In genomic region chr3:184592411-184593200, GRCh38 we compare ENCODE assay signal across 15 cellular contexts. TPM values are rescaled to one million over a fixed set of nuclear protein-coding genes. Genes with fewer than 3 reads are reported as not detected.
A peak's percentile ranks its signal among the peaks of the same experiment; 100 is the strongest.
DNase-seq lines count a peak whose midpoint lies in the region; ATAC-seq and TF ChIP-seq lines count a peak whose summit lies in the region.
"Had no signal": no experiment of that assay in that cellular context is flagged by ENCODE, and none has a peak within 500 bp of the region (broad histone marks: within the 10 kb centered on the region; RNA-seq: fewer than 3 reads in every experiment).

No MANE protein-coding gene starts in this region.

- H3K27me3 Mint-ChIP-seq in WTC11 (ENCODE audit: low read depth) = peaks cover 35% of the 10 kb centered on the region
- peaks cover 2% of the 10 kb centered on the region for H3K27me3 Mint-ChIP-seq in T-helper 2 cell treated with Interferon-gamma antibody and Interleukin-4, amounts not matched to agents 5 μg/mL and 100 μg/mL, for 36 hours (ENCODE audit: low read depth)
- H3K27me3 Mint-ChIP-seq: stimulated activated naive CD8-positive, alpha-beta T cell treated with anti-CD3 and anti-CD28 coated beads, Interleukin-15, amount 100 ng/mL, for 72 hours had no signal

- H3K9me3 Mint-ChIP-seq in WTC11 = no peaks in the 10 kb centered on the region
- H3K9me3 Mint-ChIP-seq in T-helper 2 cell treated with Interferon-gamma antibody and Interleukin-4, amounts not matched to agents 5 μg/mL and 100 μg/mL, for 36 hours = no peaks in the 10 kb centered on the region
- H3K9me3 Mint-ChIP-seq: immature natural killer cell; stimulated activated naive CD8-positive, alpha-beta T cell treated with anti-CD3 and anti-CD28 coated beads, Interleukin-15, amount 100 ng/mL, for 72 hours had no signal

- no peak overlapping the region for H3K27ac ChIP-seq in HEK293 (ENCODE audit: extremely low read depth, low read depth, low read length)
- H3K27ac ChIP-seq: KMS-11, VCaP had no signal

- H3K9me3 ChIP-seq in HEK293 (ENCODE audit: control insufficient read depth, insufficient read depth, low read depth, low read length) = no peaks in the 10 kb centered on the region

- H3K4me1 Mint-ChIP-seq in WTC11 = peaks cover 54% of the 10 kb centered on the region
- no peaks in the 10 kb centered on the region for H3K4me1 Mint-ChIP-seq in T-helper 2 cell treated with Interferon-gamma antibody and Interleukin-4, amounts not matched to agents 5 μg/mL and 100 μg/mL, for 36 hours (ENCODE audit: low read depth)
- H3K4me1 Mint-ChIP-seq: immature natural killer cell; stimulated activated naive CD8-positive, alpha-beta T cell treated with anti-CD3 and anti-CD28 coated beads, Interleukin-15, amount 100 ng/mL, for 72 hours had no signal

- no peak overlapping the region for H3K27ac Mint-ChIP-seq in WTC11
- H3K27ac Mint-ChIP-seq in T-helper 2 cell treated with Interferon-gamma antibody and Interleukin-4, amounts not matched to agents 5 μg/mL and 100 μg/mL, for 36 hours = no peak overlapping the region
- H3K27ac Mint-ChIP-seq: immature natural killer cell had no signal

- intact Hi-C loops in left ventricle myocardium superior (cut with micrococcal nuclease) = no loop called here
- intact Hi-C loops in sciatic nerve (cut with DNase I) = no loop called here

- TF ChIP-seq CTCF in HEK293 (tag by site-specific recombination; IDR thresholded peaks at IDR 0.05) (no peak), WTC11 (IDR thresholded peaks at IDR 0.05) (no peak)

- POLR2A ChIA-PET in HEK293 (lab: Yijun Ruan, JAX) (no interaction called here), WTC11 (lab: Charles Lee) (interaction anchor here (0.6 to 1.1 kb wide), 4 partner anchors 10 to 912 kb away, joined by 3 to 7 read pairs (median 3); no protein-coding TSS in a partner anchor)

- peak; percentile 27 for ATAC-seq in WTC11
- ATAC-seq in left ventricle myocardium superior = peak; percentile 15
- ATAC-seq in sciatic nerve = peak; percentile 61
- ATAC-seq in GM21786 (IDR thresholded peaks at IDR 0.05; ENCODE audit: unreplicated experiment) = no peak

- no peaks in the 10 kb centered on the region for H3K36me3 ChIP-seq in HEK293 (ENCODE audit: control insufficient read depth in 2 of 2, insufficient read depth in 1 of 2, low read length in 2 of 2)

- no peak overlapping the region for H3K4me3 ChIP-seq in HEK293 (ENCODE audit: low read depth, low read length)

- no peak overlapping the region; the same call in 1 of the 2 replicates for H3K4me3 Mint-ChIP-seq in WTC11
- no peak overlapping the region for H3K4me3 Mint-ChIP-seq in T-helper 2 cell treated with Interferon-gamma antibody and Interleukin-4, amounts not matched to agents 5 μg/mL and 100 μg/mL, for 36 hours
- H3K4me3 Mint-ChIP-seq: immature natural killer cell; stimulated activated naive CD8-positive, alpha-beta T cell treated with anti-CD3 and anti-CD28 coated beads, Interleukin-15, amount 100 ng/mL, for 72 hours had no signal

- no peaks in the 10 kb centered on the region for H3K4me1 ChIP-seq in HEK293 (ENCODE audit: control insufficient read depth, insufficient read depth, low read length)

- CTCF ChIA-PET in HEK293 (lab: Yijun Ruan, JAX) = interaction anchor here (0.6 to 1.2 kb wide), 4 partner anchors 28 to 157 kb away, joined by 3 to 4 read pairs (median 3); partner anchors contain the start of gene EPHB3
- CTCF ChIA-PET in WTC11 (lab: Charles Lee) = interaction anchor here (0.7 to 2.4 kb wide), 9 partner anchors 9 to 156 kb away, joined by 3 to 20 read pairs (median 4); partner anchors contain the start of gene EPHB3

- DNase-seq in WTC11 (ENCODE audit: low spot score) (no peak), left ventricle myocardium superior (no peak), sciatic nerve (ENCODE audit: low spot score) (peak; percentile 69), OCI-M1 (lab: John Stamatoyannopoulos, UW) (no peak)
- no peak for DNase-seq in activated CD4-positive, alpha-beta T cell treated with anti-CD3 and anti-CD28 coated beads, Interleukin-2, amount 50 U/mL, for 1 hour
- DNase-seq in T-helper 2 cell treated with Interferon-gamma antibody and Interleukin-4, amounts not matched to agents 5 μg/mL and 100 μg/mL, for 36 hours (ENCODE audit: low spot score) = no peak
- DNase-seq: activated T-cell treated with anti-CD3 and anti-CD28 coated beads, Interleukin-2, amount 50 U/mL, for 48 hours; immature natural killer cell; NCI-H2081 treated with DMSO at 0.1 percent for 48 hours; stimulated activated CD4-positive, alpha-beta T cell treated with anti-CD3 and anti-CD28 coated beads, Interleukin-1b, Interleukin-23, amount 100 ng/mL, for 48 hours; stimulated activated naive CD8-positive, alpha-beta T cell treated with anti-CD3 and anti-CD28 coated beads, Interleukin-15, amount 100 ng/mL, for 72 hours had no signal

- no peaks in the 10 kb centered on the region for H3K36me3 Mint-ChIP-seq in WTC11
- no peaks in the 10 kb centered on the region for H3K36me3 Mint-ChIP-seq in T-helper 2 cell treated with Interferon-gamma antibody and Interleukin-4, amounts not matched to agents 5 μg/mL and 100 μg/mL, for 36 hours (ENCODE audit: low read depth)
- H3K36me3 Mint-ChIP-seq: immature natural killer cell had no signal

TF ChIP-seq in HEK293, 187 proteins besides CTCF, POLR2A, EP300 and RAD21 (continues in another document):
- TF ChIP-seq ZEB2 (tag by site-specific recombination; IDR thresholded peaks at IDR 0.05) = no peak
- no peak for TF ChIP-seq ZFP69B (tag by site-specific recombination; IDR thresholded peaks at IDR 0.05)
- no peak for TF ChIP-seq ZNF560 (tag by site-specific recombination; IDR thresholded peaks at IDR 0.05; ENCODE audit: borderline replicate concordance)
- TF ChIP-seq ZNF621 (tag by site-specific recombination; IDR thresholded peaks at IDR 0.05) = no peak
- TF ChIP-seq TSHZ1 (tag by site-specific recombination; IDR thresholded peaks at IDR 0.05; ENCODE audit: borderline replicate concordance) = no peak
- TF ChIP-seq ZNF544 (tag by site-specific recombination; IDR thresholded peaks at IDR 0.05) = no peak

TF ChIP-seq in WTC11, 78 proteins besides CTCF, POLR2A, EP300 and RAD21 (continues in another document):
- no peak for TF ChIP-seq RELA (CRISPR knock-in tag; IDR thresholded peaks at IDR 0.05; ENCODE audit: borderline replicate concordance)
- no peak for TF ChIP-seq FOXJ3 (CRISPR knock-in tag; IDR thresholded peaks at IDR 0.05; ENCODE audit: borderline replicate concordance)
- no peak for TF ChIP-seq KAT7 (CRISPR knock-in tag; IDR thresholded peaks at IDR 0.05; ENCODE audit: borderline replicate concordance)
- TF ChIP-seq, protein P1, sequence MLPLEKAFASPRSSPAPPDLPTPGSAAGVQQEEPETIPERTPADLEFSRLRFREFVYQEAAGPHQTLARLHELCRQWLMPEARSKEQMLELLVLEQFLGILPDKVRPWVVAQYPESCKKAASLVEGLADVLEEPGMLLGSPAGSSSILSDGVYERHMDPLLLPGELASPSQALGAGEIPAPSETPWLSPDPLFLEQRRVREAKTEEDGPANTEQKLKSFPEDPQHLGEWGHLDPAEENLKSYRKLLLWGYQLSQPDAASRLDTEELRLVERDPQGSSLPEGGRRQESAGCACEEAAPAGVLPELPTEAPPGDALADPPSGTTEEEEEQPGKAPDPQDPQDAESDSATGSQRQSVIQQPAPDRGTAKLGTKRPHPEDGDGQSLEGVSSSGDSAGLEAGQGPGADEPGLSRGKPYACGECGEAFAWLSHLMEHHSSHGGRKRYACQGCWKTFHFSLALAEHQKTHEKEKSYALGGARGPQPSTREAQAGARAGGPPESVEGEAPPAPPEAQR (CRISPR knock-in tag; IDR thresholded peaks at IDR 0.05) = no peak
- TF ChIP-seq SMAD4 (CRISPR knock-in tag; IDR thresholded peaks at IDR 0.05) = no peak
- no peak for TF ChIP-seq SMAD3 (CRISPR knock-in tag; IDR thresholded peaks at IDR 0.05; ENCODE audit: borderline replicate concordance)
- TF ChIP-seq GRHL2 (CRISPR knock-in tag; IDR thresholded peaks at IDR 0.05; ENCODE audit: insufficient replicate concordance, severe bottlenecking) = no peak
- no peak for TF ChIP-seq OVOL2 (CRISPR knock-in tag; IDR thresholded peaks at IDR 0.05; ENCODE audit: borderline replicate concordance)
- no peak for TF ChIP-seq NFE2L1 (CRISPR knock-in tag; IDR thresholded peaks at IDR 0.05)
- TF ChIP-seq JUN (CRISPR knock-in tag; IDR thresholded peaks at IDR 0.05) = no peak
- no peak for TF ChIP-seq ZNF425 (CRISPR knock-in tag; conservative IDR thresholded peaks at IDR 0.05)
- no peak for TF ChIP-seq TCF7 (CRISPR knock-in tag; IDR thresholded peaks at IDR 0.05; ENCODE audit: low read depth)
- no peak for TF ChIP-seq IRF1 (CRISPR knock-in tag; IDR thresholded peaks at IDR 0.05)
- no peak for TF ChIP-seq ATF1 (CRISPR knock-in tag; IDR thresholded peaks at IDR 0.05)

RNA-seq across cellular contexts. Expression of gene EPHB3, which starts 31.0 kb away (rescaled TPM):
- total RNA-seq in WTC11 (2021) = 5.3 to 11.4 TPM (median 6.3 TPM) in 3 replicates
- 1.6 TPM for total RNA-seq in left ventricle myocardium superior
- 15.2 TPM for total RNA-seq in sciatic nerve
